In genomic region chr9:136483589-136484152, GRCh38 we compare ENCODE assay signal across 8 cellular contexts. TPM values are rescaled to one million over a fixed set of nuclear protein-coding genes. Genes with fewer than 3 reads are reported as not detected.
DNase-seq lines count a peak whose midpoint lies in the region; ATAC-seq, FAIRE-seq and TF ChIP-seq lines count a peak whose summit lies in the region.

No MANE protein-coding gene starts in this region.

- H3K9me2 ChIP-seq in hepatocyte (replicated peaks; ENCODE audit: insufficient read depth) = no peaks in the 10 kb centered on the region

- DNase-seq in NCI-H1694 treated with DMSO at 0.1 percent for 48 hours (lab: John Stamatoyannopoulos, UW) (peak; percentile 66), T-helper 22 cell (ENCODE audit: low read depth) (peak; percentile 84), astrocyte (ENCODE audit: low read depth) (peak; percentile 44), hepatocyte (ENCODE audit: low spot score) (peak; percentile 98), retina (peak; percentile 99), cortex of kidney (lab: John Stamatoyannopoulos, UW) (no peak)

- peak overlapping the region; percentile 77 for H3K4me3 Mint-ChIP-seq in astrocyte (ENCODE audit: unreplicated experiment)

- ATAC-seq in GM18508 (IDR thresholded peaks at IDR 0.05; ENCODE audit: insufficient read depth, unreplicated experiment) (peak; percentile 39), HG02943 (IDR thresholded peaks at IDR 0.05; ENCODE audit: low read depth, unreplicated experiment) (peak; percentile 52)

- H3K27me3 Mint-ChIP-seq in astrocyte (ENCODE audit: low read depth, unreplicated experiment) = peaks cover 16% of the 10 kb centered on the region

- H3K36me3 ChIP-seq in astrocyte (ENCODE audit: insufficient read depth, low read length) (peaks cover 8% of the 10 kb centered on the region), hepatocyte (replicated peaks; ENCODE audit: insufficient read depth, low read depth) (no peaks in the 10 kb centered on the region)

- peaks cover 10% of the 10 kb centered on the region for H3K4me1 Mint-ChIP-seq in astrocyte (ENCODE audit: low read depth, unreplicated experiment)

- peak overlapping the region; percentile 91 for H3K9ac ChIP-seq in astrocyte (ENCODE audit: low read length)

- TF ChIP-seq CTCF in astrocyte (IDR thresholded peaks at IDR 0.05; ENCODE audit: insufficient read depth, low read depth, low read length) = no peak
- no peak for TF ChIP-seq CTCF in hepatocyte (IDR thresholded peaks at IDR 0.05; ENCODE audit: poor library complexity)

- no peaks in the 10 kb centered on the region for H3K9me3 Mint-ChIP-seq in astrocyte (ENCODE audit: unreplicated experiment)

- H3K4me3 ChIP-seq in astrocyte (ENCODE audit: insufficient read depth, low read depth, low read length) (peak overlapping the region; percentile 81), hepatocyte (peak overlapping the region; percentile 51)

- no peak overlapping the region for H3K27ac Mint-ChIP-seq in astrocyte (ENCODE audit: unreplicated experiment)

- H3K4me1 ChIP-seq in astrocyte (ENCODE audit: insufficient read depth, low read length) = peaks cover 12% of the 10 kb centered on the region
- peaks cover 6% of the 10 kb centered on the region for H3K4me1 ChIP-seq in hepatocyte (ENCODE audit: insufficient read depth)

- H2AFZ ChIP-seq in astrocyte (ENCODE audit: low read depth, low read length) (peak overlapping the region; percentile 94), hepatocyte (peak overlapping the region; percentile 55)

- no peaks in the 10 kb centered on the region for H3K9me3 ChIP-seq in astrocyte (ENCODE audit: insufficient read depth, low read depth, low read length)
- H3K9me3 ChIP-seq in hepatocyte (ENCODE audit: low read depth) = no peaks in the 10 kb centered on the region

- FAIRE-seq in astrocyte (lab: Jason Lieb, UNC) = no peak

- H4K20me1 ChIP-seq in astrocyte (ENCODE audit: insufficient read depth, low read length) = peaks cover 43% of the 10 kb centered on the region
- peaks cover 38% of the 10 kb centered on the region for H4K20me1 ChIP-seq in hepatocyte (ENCODE audit: insufficient read depth, poor library complexity, severe bottlenecking)

- H3K27me3 ChIP-seq in astrocyte (ENCODE audit: insufficient read depth, low read length) (no peaks in the 10 kb centered on the region), hepatocyte (no peaks in the 10 kb centered on the region)

- H3K36me3 Mint-ChIP-seq in astrocyte (ENCODE audit: low read depth, unreplicated experiment) = no peaks in the 10 kb centered on the region

- WGBS in hepatocyte (ENCODE audit: low lambda C conversion rate, missing lambda C conversion rate) = 1% methylated on average over 54 of the region's 63 CpGs

- peaks cover 41% of the 10 kb centered on the region for H3K79me2 ChIP-seq in astrocyte (ENCODE audit: insufficient read depth, low read length)
- H3K79me2 ChIP-seq in hepatocyte = peaks cover 41% of the 10 kb centered on the region

- H3K4me2 ChIP-seq in astrocyte (ENCODE audit: low read length) (peak overlapping the region; percentile 97), hepatocyte (peak overlapping the region; percentile 87)

- peak overlapping the region; percentile 97 for H3K27ac ChIP-seq in astrocyte (ENCODE audit: low read depth, low read length)
- peak overlapping the region; percentile 100 for H3K27ac ChIP-seq in hepatocyte

RNA-seq across cellular contexts. Expression of gene SEC16A, which starts 0.8 kb away (rescaled TPM):
- total RNA-seq in astrocyte (94.5 and 103 TPM in 2 replicates), hepatocyte (22.5 and 42.7 TPM in 2 replicates)
- 42.0 and 45.4 TPM in 2 replicates for polyA plus RNA-seq in hepatocyte

RNA-seq across cellular contexts. Expression of gene INPP5E, which starts 44.0 kb away (rescaled TPM):
- total RNA-seq in astrocyte (12.6 and 13.2 TPM in 2 replicates), hepatocyte (5.3 and 6.0 TPM in 2 replicates)
- polyA plus RNA-seq in hepatocyte = 7.1 and 12.9 TPM in 2 replicates
